Comparison of ENCODE assay signal across 8 cellular contexts in the genomic region with DNA sequence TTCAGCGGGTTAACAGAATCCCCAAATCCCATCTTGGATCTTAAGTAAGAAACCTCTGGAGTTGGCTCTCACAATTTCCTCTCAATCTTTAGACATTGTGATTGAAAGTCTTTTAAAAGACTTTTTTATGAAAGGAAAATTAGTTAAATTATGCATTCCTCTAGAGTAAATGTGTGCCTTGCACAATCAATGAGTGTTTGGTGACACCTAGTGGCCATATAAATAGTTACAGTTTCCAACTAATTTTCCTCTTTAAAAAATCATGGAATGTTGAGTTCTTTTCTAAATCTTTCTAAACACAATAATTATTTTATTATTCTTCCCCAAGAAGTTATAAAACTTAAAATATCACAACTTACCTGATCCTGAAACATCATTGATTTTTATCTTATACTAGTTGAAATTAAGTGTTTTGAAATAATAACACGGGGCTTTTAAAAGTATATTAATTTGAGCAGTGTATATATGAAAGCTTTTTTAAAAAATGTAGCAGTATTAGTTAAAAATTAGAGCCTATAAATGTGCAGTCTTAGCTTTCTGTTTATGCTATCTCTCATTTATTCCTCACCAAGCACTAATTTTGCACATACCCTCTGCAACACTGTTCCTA.
DNase-seq lines count a peak whose midpoint lies in the region; ATAC-seq and TF ChIP-seq lines count a peak whose summit lies in the region.

No MANE protein-coding gene starts in this region.

- DNase-seq in AML-193 (lab: John Stamatoyannopoulos, UW) (peak; percentile 14 to 43), OCI-LY7 (ENCODE audit: low spot score) (peak; percentile 53), epithelial cell of proximal tubule (ENCODE audit: low read depth) (no peak), renal cortical epithelial cell (ENCODE audit: low read depth) (peak; percentile 40), T-helper 17 cell (no peak)
- DNase-seq in activated naive CD4-positive, alpha-beta T cell treated with anti-CD3 and anti-CD28 coated beads for 36 hours: no peak
- DNase-seq in effector memory CD4-positive, alpha-beta T cell: no peak

- H3K9me2 ChIP-seq in OCI-LY7 (ENCODE audit: insufficient read depth, low read length): no peaks in the 10 kb centered on the region

- peak; percentile 97 for TF ChIP-seq CTCF in OCI-LY7 (conservative IDR thresholded peaks at IDR 0.05; ENCODE audit: low read length)
- TF ChIP-seq CTCF in epithelial cell of proximal tubule (conservative IDR thresholded peaks at IDR 0.05; ENCODE audit: low read depth, low read length): peak; percentile 62

- POLR2A ChIA-PET in OCI-LY7 (lab: Charles Lee): interaction anchor here (0.6 to 1.0 kb wide), 3 partner anchors 100 to 882 kb away, joined by 3 to 4 read pairs (median 3); no protein-coding TSS in a partner anchor

- peaks cover 6% of the 10 kb centered on the region for H3K27me3 Mint-ChIP-seq in activated naive CD4-positive, alpha-beta T cell treated with anti-CD3 and anti-CD28 coated beads for 36 hours (ENCODE audit: low read depth)
- H3K27me3 Mint-ChIP-seq in T-helper 17 cell: peaks cover 42% of the 10 kb centered on the region

- no peak overlapping the region for H3K27ac Mint-ChIP-seq in activated naive CD4-positive, alpha-beta T cell treated with anti-CD3 and anti-CD28 coated beads for 36 hours
- H3K27ac Mint-ChIP-seq in T-helper 17 cell: no peak overlapping the region

- H3K4me3 ChIP-seq in OCI-LY7 (ENCODE audit: low read depth, low read length, poor library complexity, severe bottlenecking) (no peak overlapping the region), epithelial cell of proximal tubule (ENCODE audit: low read depth, low read length) (no peak overlapping the region)
- no peak overlapping the region for H3K4me3 ChIP-seq in effector memory CD4-positive, alpha-beta T cell (ENCODE audit: insufficient read depth, low read depth, low read length, poor library complexity, severe bottlenecking)

- no peaks in the 10 kb centered on the region for H3K4me1 ChIP-seq in OCI-LY7 (ENCODE audit: insufficient read depth, low read length, poor library complexity, severe bottlenecking)
- no peaks in the 10 kb centered on the region for H3K4me1 ChIP-seq in effector memory CD4-positive, alpha-beta T cell (ENCODE audit: control insufficient read depth, insufficient read depth, low read length, poor library complexity, severe bottlenecking)

- H3K27me3 ChIP-seq in effector memory CD4-positive, alpha-beta T cell (replicated peaks; ENCODE audit: control insufficient read depth, insufficient read depth, low read length, poor library complexity, severe bottlenecking): no peaks in the 10 kb centered on the region

- H3K36me3 ChIP-seq in OCI-LY7 (ENCODE audit: insufficient read depth, low read length): no peaks in the 10 kb centered on the region
- no peaks in the 10 kb centered on the region for H3K36me3 ChIP-seq in effector memory CD4-positive, alpha-beta T cell (ENCODE audit: control insufficient read depth, insufficient read depth, low read length)

- no peaks in the 10 kb centered on the region for H3K9me3 Mint-ChIP-seq in activated naive CD4-positive, alpha-beta T cell treated with anti-CD3 and anti-CD28 coated beads for 36 hours

- no peaks in the 10 kb centered on the region for H3K36me3 Mint-ChIP-seq in activated naive CD4-positive, alpha-beta T cell treated with anti-CD3 and anti-CD28 coated beads for 36 hours (ENCODE audit: low read depth)
- H3K36me3 Mint-ChIP-seq in T-helper 17 cell (ENCODE audit: low read depth): no peaks in the 10 kb centered on the region

- CTCF ChIA-PET in OCI-LY7 (lab: Charles Lee; ENCODE audit: unreplicated experiment): no interaction called here
- CTCF ChIA-PET in activated naive CD4-positive, alpha-beta T cell treated with anti-CD3 and anti-CD28 coated beads for 36 hours (lab: Charles Lee): interaction anchor here (0.7 to 3.2 kb wide), 14 partner anchors 8 to 1772 kb away, joined by 3 to 14 read pairs (median 4); no protein-coding TSS in a partner anchor

- peak; percentile 50 for ATAC-seq in GM18870 (IDR thresholded peaks at IDR 0.05; ENCODE audit: unreplicated experiment)
- no peak for ATAC-seq in T-helper 17 cell

- H3K4me3 Mint-ChIP-seq in activated naive CD4-positive, alpha-beta T cell treated with anti-CD3 and anti-CD28 coated beads for 36 hours: no peak overlapping the region
- no peak overlapping the region for H3K4me3 Mint-ChIP-seq in T-helper 17 cell

- peaks cover 5% of the 10 kb centered on the region for H4K20me1 ChIP-seq in OCI-LY7 (ENCODE audit: insufficient read depth, low read length)

- H3K27ac ChIP-seq in OCI-LY7 (ENCODE audit: low read depth, low read length, poor library complexity, severe bottlenecking): no peak overlapping the region
- no peak overlapping the region for H3K27ac ChIP-seq in effector memory CD4-positive, alpha-beta T cell (ENCODE audit: insufficient read depth, low read length, poor library complexity, severe bottlenecking)

- intact Hi-C loops in OCI-LY7 (cut with micrococcal nuclease; ENCODE audit: unreplicated experiment): loop anchor here (1.0 to 5.0 kb wide), 2 partner anchors 166 to 1204 kb away; a partner anchor contains a TSS
- intact Hi-C loops in activated naive CD4-positive, alpha-beta T cell treated with anti-CD3 and anti-CD28 coated beads for 36 hours (cut with micrococcal nuclease): loop anchor here (1.0 to 5.0 kb wide), 5 partner anchors 64 to 1892 kb away; no protein-coding TSS in a partner anchor

- no peak overlapping the region for H3K4me2 ChIP-seq in OCI-LY7 (ENCODE audit: low read length)

- no peaks in the 10 kb centered on the region for H3K79me2 ChIP-seq in OCI-LY7 (ENCODE audit: insufficient read depth, low read depth, low read length)

- H3K9me3 ChIP-seq in OCI-LY7 (ENCODE audit: low read length) (no peaks in the 10 kb centered on the region), T-helper 17 cell (ENCODE audit: control insufficient read depth, low read length, poor library complexity, severe bottlenecking) (no peaks in the 10 kb centered on the region)
- no peaks in the 10 kb centered on the region for H3K9me3 ChIP-seq in effector memory CD4-positive, alpha-beta T cell (ENCODE audit: control insufficient read depth, low read length)

- no peaks in the 10 kb centered on the region for H3K4me1 Mint-ChIP-seq in activated naive CD4-positive, alpha-beta T cell treated with anti-CD3 and anti-CD28 coated beads for 36 hours (ENCODE audit: low read depth)
- H3K4me1 Mint-ChIP-seq in T-helper 17 cell: no peaks in the 10 kb centered on the region

- no TSS peak for BruUV-seq in OCI-LY7 (replicated peaks; lab: Mats Ljungman, UMichigan)

- no peak overlapping the region for H2AFZ ChIP-seq in OCI-LY7 (ENCODE audit: low read length)

Comparison
In these comparisons a context has a peak if more than half of its experiments do, and no peak if none do; other contexts are left out.
1. DNase-seq: peak in AML-193 (2 of 2), OCI-LY7 (single experiment) and renal cortical epithelial cell (single experiment); none in epithelial cell of proximal tubule (single experiment), activated naive CD4-positive, alpha-beta T cell treated with anti-CD3 and anti-CD28 coated beads for 36 hours (single experiment), T-helper 17 cell (0 of 3) and effector memory CD4-positive, alpha-beta T cell (0 of 3).